8 cellular contexts compared by ENCODE assay signal in the genomic region with DNA sequence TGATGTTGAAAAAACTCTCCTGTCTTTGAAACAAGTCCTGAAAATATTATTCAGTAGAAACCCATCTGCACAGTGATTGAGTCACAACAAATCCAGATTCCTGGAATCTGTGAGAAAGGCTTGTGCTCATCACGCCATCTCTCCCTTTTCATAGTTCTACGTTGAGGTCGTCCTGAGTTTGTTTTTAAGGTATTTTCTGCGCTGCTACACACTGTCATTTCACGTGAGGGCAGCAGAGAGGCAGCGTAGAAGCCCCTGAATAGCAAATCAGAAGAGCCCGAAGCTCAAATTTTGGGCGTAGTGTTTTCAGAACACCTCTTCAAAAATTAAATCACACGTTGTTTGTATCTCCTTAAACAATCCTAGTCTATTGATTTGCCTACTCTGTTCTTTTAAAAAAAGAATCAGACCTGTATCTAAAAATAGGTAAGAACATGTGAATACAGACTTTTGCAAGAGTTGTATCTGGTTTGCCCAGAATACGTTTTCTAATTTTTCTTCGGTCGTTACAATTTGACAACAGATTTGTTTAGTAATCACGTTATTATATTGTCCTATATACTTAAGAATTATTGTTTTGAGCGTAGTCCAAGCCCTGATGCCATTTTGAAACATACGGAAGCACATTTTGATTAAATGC.
DNase-seq lines count a peak whose midpoint lies in the region; ATAC-seq and TF ChIP-seq lines count a peak whose summit lies in the region.

No MANE protein-coding gene starts in this region.

- H3K79me2 ChIP-seq in smooth muscle cell (ENCODE audit: low read depth): no peaks in the 10 kb centered on the region

- no peaks in the 10 kb centered on the region for H4K20me1 ChIP-seq in smooth muscle cell (ENCODE audit: low read depth)

- no peak overlapping the region for H3K4me3 ChIP-seq in WERI-Rb-1 (ENCODE audit: low read depth, low read length)
- no peak overlapping the region for H3K4me3 ChIP-seq in heart left ventricle
- H3K4me3 ChIP-seq in smooth muscle cell: no peak overlapping the region

- WGBS in heart left ventricle, 4 donors: 25 to 29% (median 27%) methylated on average over 15 of the region's 15 CpGs
- 34% methylated on average over 15 of the region's 15 CpGs for WGBS in smooth muscle cell (ENCODE audit: low lambda C conversion rate)

- H3K4me1 ChIP-seq in heart left ventricle: peaks cover 0 to 6% (median 0%) of the 10 kb centered on the region in 12 donors
- H3K4me1 ChIP-seq in smooth muscle cell (ENCODE audit: low read depth): no peaks in the 10 kb centered on the region

- H3K27ac ChIP-seq in WERI-Rb-1 (no peak overlapping the region), heart left ventricle (no peak overlapping the region), smooth muscle cell (ENCODE audit: low read depth) (no peak overlapping the region)

- H3K4me2 ChIP-seq in smooth muscle cell: peak overlapping the region; percentile 50

- no peaks in the 10 kb centered on the region for H3K27me3 ChIP-seq in WERI-Rb-1 (ENCODE audit: insufficient read depth, low read depth, severe bottlenecking)
- H3K27me3 ChIP-seq in heart left ventricle: peaks cover 0 to 5% (median 0%) of the 10 kb centered on the region in 9 donors
- H3K27me3 ChIP-seq in smooth muscle cell (ENCODE audit: low read depth): no peaks in the 10 kb centered on the region

- H3K36me3 ChIP-seq in WERI-Rb-1 (no peaks in the 10 kb centered on the region), heart left ventricle (no peaks in the 10 kb centered on the region), smooth muscle cell (ENCODE audit: low read depth) (no peaks in the 10 kb centered on the region)

- no peak for TF ChIP-seq POLR2A in heart left ventricle (IDR thresholded peaks at IDR 0.05)

- no peak overlapping the region for H2AFZ ChIP-seq in smooth muscle cell (ENCODE audit: low read depth)

- TF ChIP-seq CTCF in GM12874 (IDR thresholded peaks at IDR 0.05; ENCODE audit: insufficient read depth, low read depth, low read length): peak; percentile 50; the same call in 1 of the 2 replicates
- peak; percentile 74 for TF ChIP-seq CTCF in WERI-Rb-1 (IDR thresholded peaks at IDR 0.05; ENCODE audit: low read depth, low read length)
- peak; percentile 14 to 68 (median 51) for TF ChIP-seq CTCF in heart left ventricle (IDR thresholded peaks at IDR 0.05)
- peak; percentile 56 for TF ChIP-seq CTCF in smooth muscle cell (IDR thresholded peaks at IDR 0.05; ENCODE audit: borderline replicate concordance, insufficient read depth, poor library complexity, severe bottlenecking)

- no peak overlapping the region for H3K9ac ChIP-seq in smooth muscle cell (ENCODE audit: low read depth)

- intact Hi-C loops in heart left ventricle (cut with DNase I): loop anchor here in 9 of 10 donors (2.0 to 10.0 kb wide), 6 partner anchors 185 to 858 kb away; a partner anchor contains a TSS

- no peaks in the 10 kb centered on the region for H3F3A ChIP-seq in smooth muscle cell (ENCODE audit: low read depth)

- DNase-seq in AG08396 (ENCODE audit: low spot score) (peak; percentile 59), NCI-H1105 treated with DMSO at 0.1 percent for 48 hours (lab: John Stamatoyannopoulos, UW) (peak; percentile 86), WERI-Rb-1 (peak; percentile 49), heart left ventricle (peak in 1 of 5 donors; percentile 18), smooth muscle cell (lab: John Stamatoyannopoulos, UW; ENCODE audit: unreplicated experiment) (no peak)
- no peak for DNase-seq in activated T-cell treated with anti-CD3 and anti-CD28 coated beads, Interleukin-2, amount 50 U/mL, for 48 hours

- ATAC-seq in HG02798 (IDR thresholded peaks at IDR 0.05; ENCODE audit: poor library complexity, unreplicated experiment) (peak; percentile 65), heart left ventricle (peak in 3 of 4 donors; percentile 48 to 72 (median 53))

- no peaks in the 10 kb centered on the region for H3K9me3 ChIP-seq in WERI-Rb-1 (ENCODE audit: severe bottlenecking)
- H3K9me3 ChIP-seq in heart left ventricle: no peaks in the 10 kb centered on the region
- no peaks in the 10 kb centered on the region for H3K9me3 ChIP-seq in smooth muscle cell (replicated peaks; ENCODE audit: low read depth)

Comparison
In these comparisons a context has a peak if more than half of its experiments do, and no peak if none do; other contexts are left out.
1. DNase-seq: peak in AG08396 (single experiment), NCI-H1105 treated with DMSO at 0.1 percent for 48 hours (single experiment) and WERI-Rb-1 (single experiment); none in smooth muscle cell (single experiment) and activated T-cell treated with anti-CD3 and anti-CD28 coated beads, Interleukin-2, amount 50 U/mL, for 48 hours (0 of 2).
2. Peak in every context shown above with its lines, with median percentiles within 50 percentile points of each other: CTCF ChIP-seq.